ENCODE assay signal across 8 cellular contexts in the genomic region with DNA sequence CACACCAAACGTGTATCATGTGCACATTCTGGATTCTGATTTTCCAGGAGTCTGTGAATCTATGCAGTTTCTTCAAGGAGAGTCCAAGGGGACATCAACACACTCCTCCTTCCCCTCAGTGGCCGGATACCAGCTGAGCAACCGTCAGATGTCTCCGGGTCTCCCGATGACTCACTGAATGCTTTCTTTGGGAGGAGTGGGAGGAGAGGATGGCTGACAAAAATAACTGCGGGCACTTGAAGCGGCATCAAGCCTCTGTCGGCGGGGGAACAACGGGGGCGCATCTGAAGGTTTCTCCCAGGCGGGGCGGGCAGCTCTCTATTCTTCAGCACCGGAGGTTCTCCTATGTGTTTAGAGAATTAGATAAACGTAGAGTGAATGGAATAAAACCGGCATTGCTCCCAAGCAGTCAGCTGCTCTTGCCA. TPM values are rescaled to one million over a fixed set of nuclear protein-coding genes. Genes with fewer than 3 reads are reported as not detected.
DNase-seq lines count a peak whose midpoint lies in the region; ATAC-seq and TF ChIP-seq lines count a peak whose summit lies in the region.

No MANE protein-coding gene starts in this region.

- H3K36me3 ChIP-seq in hepatocyte (replicated peaks; ENCODE audit: insufficient read depth, low read depth) = no peaks in the 10 kb centered on the region
- no peaks in the 10 kb centered on the region for H3K36me3 ChIP-seq in upper lobe of right lung

- 22% methylated on average over 16 of the region's 16 CpGs for WGBS in hepatocyte (ENCODE audit: low lambda C conversion rate, missing lambda C conversion rate)

- peak overlapping the region; percentile 4 for H3K4me3 Mint-ChIP-seq in T-helper 2 cell treated with Interferon-gamma antibody and Interleukin-4, amounts not matched to agents 5 μg/mL and 100 μg/mL, for 36 hours

- H3K4me3 ChIP-seq in WI38 (ENCODE audit: low read depth, low read length) (peak overlapping the region; percentile 45), hepatocyte (no peak overlapping the region), upper lobe of right lung (no peak overlapping the region)

- peak overlapping the region; percentile 65 for H3K4me2 ChIP-seq in hepatocyte

- H2AFZ ChIP-seq in hepatocyte = peak overlapping the region; percentile 10

- H3K79me2 ChIP-seq in hepatocyte = no peaks in the 10 kb centered on the region

- no peak for TF ChIP-seq CTCF in WI38 (IDR thresholded peaks at IDR 0.05; ENCODE audit: low read depth, low read length)
- no peak for TF ChIP-seq CTCF in hepatocyte (IDR thresholded peaks at IDR 0.05; ENCODE audit: poor library complexity)
- no peak for TF ChIP-seq CTCF in upper lobe of right lung (IDR thresholded peaks at IDR 0.05)

- no peaks in the 10 kb centered on the region for H4K20me1 ChIP-seq in hepatocyte (ENCODE audit: insufficient read depth, poor library complexity, severe bottlenecking)

- peaks cover 17% of the 10 kb centered on the region for H3K4me1 Mint-ChIP-seq in T-helper 2 cell treated with Interferon-gamma antibody and Interleukin-4, amounts not matched to agents 5 μg/mL and 100 μg/mL, for 36 hours (ENCODE audit: low read depth)

- H3K27me3 ChIP-seq in hepatocyte (no peaks in the 10 kb centered on the region), upper lobe of right lung (peaks cover 11% of the 10 kb centered on the region)

- peak overlapping the region; percentile 36 for H3K27ac ChIP-seq in hepatocyte
- no peak overlapping the region for H3K27ac ChIP-seq in upper lobe of right lung

- ATAC-seq in upper lobe of right lung (peak; percentile 52), GM19328 (IDR thresholded peaks at IDR 0.05; ENCODE audit: unreplicated experiment) (no peak)

- no peaks in the 10 kb centered on the region for H3K9me3 Mint-ChIP-seq in T-helper 2 cell treated with Interferon-gamma antibody and Interleukin-4, amounts not matched to agents 5 μg/mL and 100 μg/mL, for 36 hours

- peaks cover 34% of the 10 kb centered on the region for H3K27me3 Mint-ChIP-seq in T-helper 2 cell treated with Interferon-gamma antibody and Interleukin-4, amounts not matched to agents 5 μg/mL and 100 μg/mL, for 36 hours (ENCODE audit: low read depth)

- no peaks in the 10 kb centered on the region for H3K36me3 Mint-ChIP-seq in T-helper 2 cell treated with Interferon-gamma antibody and Interleukin-4, amounts not matched to agents 5 μg/mL and 100 μg/mL, for 36 hours (ENCODE audit: low read depth)

- no peaks in the 10 kb centered on the region for H3K9me2 ChIP-seq in hepatocyte (replicated peaks; ENCODE audit: insufficient read depth)

- H3K4me1 ChIP-seq in hepatocyte (ENCODE audit: insufficient read depth) = peaks cover 15% of the 10 kb centered on the region
- H3K4me1 ChIP-seq in upper lobe of right lung = peaks cover 5% of the 10 kb centered on the region

- H3K9me3 ChIP-seq in hepatocyte (ENCODE audit: low read depth) (no peaks in the 10 kb centered on the region), upper lobe of right lung (no peaks in the 10 kb centered on the region)

- no peak overlapping the region for H3K27ac Mint-ChIP-seq in T-helper 2 cell treated with Interferon-gamma antibody and Interleukin-4, amounts not matched to agents 5 μg/mL and 100 μg/mL, for 36 hours

- intact Hi-C loops in upper lobe of right lung (cut with DNase I) = no loop called here

- DNase-seq in T-helper 2 cell treated with Interferon-gamma antibody and Interleukin-4, amounts not matched to agents 5 μg/mL and 100 μg/mL, for 36 hours (ENCODE audit: low spot score) = no peak
- DNase-seq in T-helper 2 cell (no peak), hepatocyte (ENCODE audit: low spot score) (peak; percentile 68), upper lobe of right lung (no peak), HPDE6-E6E7 (ENCODE audit: extremely low spot score) (no peak)
- DNase-seq in stimulated activated CD4-positive, alpha-beta T cell treated with anti-CD3 and anti-CD28 coated beads, Interleukin-1b, Interleukin-23, amount 100 ng/mL, for 48 hours = no peak

RNA-seq across cellular contexts. Expression of a gene that starts 24.6 kb away (rescaled TPM):
- 15.0 and 18.0 TPM in 2 replicates for total RNA-seq in hepatocyte
- 7.7 and 10.7 TPM in 2 replicates for polyA plus RNA-seq in hepatocyte
- total RNA-seq in upper lobe of right lung = 2.5 TPM

RNA-seq across cellular contexts. Expression of a gene that starts 52.4 kb away (rescaled TPM):
- total RNA-seq in hepatocyte (4.4 and 10.6 TPM in 2 replicates), upper lobe of right lung (4.7 TPM)
- 7.1 and 7.3 TPM in 2 replicates for polyA plus RNA-seq in hepatocyte
